In genomic region chr17:80246726-80247125, GRCh38 we compare ENCODE assay signal across 27 cellular contexts.
"Had no signal": no experiment of that assay in that cellular context is flagged by ENCODE, and none has a peak within 500 bp of the region (broad histone marks: within the 10 kb centered on the region; RNA-seq: fewer than 3 reads in every experiment).

No MANE protein-coding gene starts in this region.

- H3K9me3 ChIP-seq: esophagus muscularis mucosa, gastrocnemius medialis, heart left ventricle had no signal

- H3K4me1 ChIP-seq: esophagus muscularis mucosa, foreskin keratinocyte had no signal

- DNase-seq: activated CD4-positive, alpha-beta memory T cell treated with anti-CD3 and anti-CD28 coated beads for 36 hours; activated CD4-positive, alpha-beta T cell treated with anti-CD3 and anti-CD28 coated beads for 36 hours; activated CD4-positive, alpha-beta T cell treated with anti-CD3 and anti-CD28 coated beads, Interleukin-2, amount 10 ng/mL, durations not matched to agents 24 days and 14 days; activated CD4-positive, CD25-positive, alpha-beta regulatory T cell; activated CD4-positive, CD25-positive, alpha-beta regulatory T cell treated with anti-CD3 and anti-CD28 coated beads, Interleukin-2, amount 50 U/mL, for 72 hours; activated CD8-positive, alpha-beta memory T cell treated with anti-CD3 and anti-CD28 coated beads for 24 hours; activated effector memory CD4-positive, alpha-beta T cell treated with Interleukin-2 at 50 U/mL for 16 hours; activated gamma-delta T cell treated with Interleukin-2 at 50 U/mL for 16 hours; activated naive CD4-positive, alpha-beta T cell treated with anti-CD3 and anti-CD28 coated beads, Interleukin-2, amount 50 U/mL, for 16 hours; activated naive CD4-positive, alpha-beta T cell treated with Interleukin-2 at 50 U/mL for 16 hours; activated T-cell treated with anti-CD3 and anti-CD28 coated beads, Interleukin-2, amount 50 U/mL, for 4 hours; amniotic stem cell; anterior cingulate cortex; brain microvascular endothelial cell; caudate nucleus; cortex of kidney; dermis blood vessel endothelial cell; effector CD4-positive, alpha-beta T cell; effector memory CD8-positive, alpha-beta T cell; erythroblast; foreskin keratinocyte; gastrocnemius medialis; glutamatergic neuron; heart left ventricle; T-helper 2 cell had no signal

- H3K4me3 ChIP-seq: esophagus muscularis mucosa, gastrocnemius medialis, heart left ventricle had no signal

- H3K27me3 ChIP-seq: brain microvascular endothelial cell, esophagus muscularis mucosa, foreskin keratinocyte, gastrocnemius medialis, heart left ventricle had no signal

- ATAC-seq: activated CD4-positive, alpha-beta T cell treated with anti-CD3 and anti-CD28 coated beads for 36 hours; activated T-cell treated with anti-CD3 and anti-CD28 coated beads, Interleukin-2, amount 50 U/mL, for 4 hours; activated T-helper 17 cell treated with anti-CD3 and anti-CD28 coated beads, Interleukin-2, amount 50 U/mL, for 72 hours; effector memory CD8-positive, alpha-beta T cell; foreskin keratinocyte; gastrocnemius medialis; heart left ventricle had no signal

- H3K27ac ChIP-seq: brain microvascular endothelial cell, esophagus muscularis mucosa, foreskin keratinocyte, gastrocnemius medialis, heart left ventricle had no signal
